9 cellular contexts compared by ENCODE assay signal in genomic region chr14:57533214-57533613, GRCh38. TPM values are rescaled to one million over a fixed set of nuclear protein-coding genes. Genes with fewer than 3 reads are reported as not detected.
DNase-seq lines count a peak whose midpoint lies in the region; ATAC-seq and TF ChIP-seq lines count a peak whose summit lies in the region.
"Had no signal": no experiment of that assay in that cellular context is flagged by ENCODE, and none has a peak within 500 bp of the region (broad histone marks: within the 10 kb centered on the region; RNA-seq: fewer than 3 reads in every experiment).

No MANE protein-coding gene starts in this region.

- no peaks in the 10 kb centered on the region for H3K36me3 Mint-ChIP-seq in activated naive CD4-positive, alpha-beta T cell treated with anti-CD3 and anti-CD28 coated beads for 36 hours (ENCODE audit: low read depth)
- H3K36me3 Mint-ChIP-seq in CD14-positive monocyte: no peaks in the 10 kb centered on the region

- no peak overlapping the region for H3K27ac ChIP-seq in ascending aorta
- H3K27ac ChIP-seq in uterus: no peak overlapping the region

- peaks cover 4% of the 10 kb centered on the region for H3K27me3 Mint-ChIP-seq in activated naive CD4-positive, alpha-beta T cell treated with anti-CD3 and anti-CD28 coated beads for 36 hours (ENCODE audit: low read depth)
- no peaks in the 10 kb centered on the region for H3K27me3 Mint-ChIP-seq in CD14-positive monocyte (ENCODE audit: low read depth in 3 of 3)

- peak; percentile 45 for DNase-seq in activated naive CD4-positive, alpha-beta T cell treated with anti-CD3 and anti-CD28 coated beads for 36 hours
- no peak for DNase-seq in activated naive CD4-positive, alpha-beta T cell (lab: John Stamatoyannopoulos, UW)
- DNase-seq in ascending aorta (ENCODE audit: low spot score in 2 of 2) (no peak), myocyte (ENCODE audit: low read depth) (peak; percentile 2), cortex of kidney (lab: John Stamatoyannopoulos, UW) (no peak), CD14-positive monocyte (ENCODE audit: low spot score) (no peak), uterus (no peak)

- H3K4me3 Mint-ChIP-seq in activated naive CD4-positive, alpha-beta T cell treated with anti-CD3 and anti-CD28 coated beads for 36 hours: no peak overlapping the region
- no peak overlapping the region for H3K4me3 Mint-ChIP-seq in CD14-positive monocyte
- H3K4me3 Mint-ChIP-seq: central memory CD8-positive, alpha-beta T cell had no signal

- CTCF ChIA-PET in activated naive CD4-positive, alpha-beta T cell treated with anti-CD3 and anti-CD28 coated beads for 36 hours (lab: Charles Lee): interaction anchor here (0.6 to 1.4 kb wide), 6 partner anchors 125 to 543 kb away, joined by 3 to 4 read pairs (median 3); no protein-coding TSS in a partner anchor

- H3K27ac Mint-ChIP-seq in activated naive CD4-positive, alpha-beta T cell treated with anti-CD3 and anti-CD28 coated beads for 36 hours: no peak overlapping the region
- no peak overlapping the region for H3K27ac Mint-ChIP-seq in CD14-positive monocyte

- no peaks in the 10 kb centered on the region for H3K4me1 ChIP-seq in ascending aorta
- H3K4me1 ChIP-seq in uterus: no peaks in the 10 kb centered on the region

- no peaks in the 10 kb centered on the region for H3K36me3 ChIP-seq in ascending aorta
- H3K36me3 ChIP-seq in uterus: no peaks in the 10 kb centered on the region

- H3K4me1 Mint-ChIP-seq in activated naive CD4-positive, alpha-beta T cell treated with anti-CD3 and anti-CD28 coated beads for 36 hours (ENCODE audit: low read depth): no peaks in the 10 kb centered on the region
- H3K4me1 Mint-ChIP-seq in CD14-positive monocyte: no peaks in the 10 kb centered on the region
- H3K4me1 Mint-ChIP-seq: central memory CD8-positive, alpha-beta T cell had no signal

- H3K4me3 ChIP-seq in ascending aorta (no peak overlapping the region), uterus (no peak overlapping the region)

- no peaks in the 10 kb centered on the region for H3K9me3 ChIP-seq in ascending aorta
- H3K9me3 ChIP-seq in uterus: no peaks in the 10 kb centered on the region

- TF ChIP-seq CTCF in ascending aorta (IDR thresholded peaks at IDR 0.05): peak; percentile 7 to 51 (median 20)
- no peak for TF ChIP-seq CTCF in CD14-positive monocyte (IDR thresholded peaks at IDR 0.05)
- no peak for TF ChIP-seq CTCF in uterus (IDR thresholded peaks at IDR 0.05)

- ATAC-seq in HG03432 (IDR thresholded peaks at IDR 0.05; ENCODE audit: unreplicated experiment): peak; percentile 64

- H3K27me3 ChIP-seq in ascending aorta: no peaks in the 10 kb centered on the region
- H3K27me3 ChIP-seq in uterus: no peaks in the 10 kb centered on the region

- TF ChIP-seq POLR2A in uterus (IDR thresholded peaks at IDR 0.05): no peak

- intact Hi-C loops in activated naive CD4-positive, alpha-beta T cell treated with anti-CD3 and anti-CD28 coated beads for 36 hours (cut with micrococcal nuclease): loop anchor here (1.0 to 10.0 kb wide), 3 partner anchors 338 to 632 kb away; no protein-coding TSS in a partner anchor
- intact Hi-C loops in ascending aorta (cut with DNase I) (loop anchor here (1.0 kb wide), 1 partner anchor 539 kb away; no protein-coding TSS in a partner anchor), CD14-positive monocyte (cut with micrococcal nuclease) (no loop called here), uterus (cut with DNase I; ENCODE audit: low total_unique reads) (no loop called here)

- H3K9me3 Mint-ChIP-seq in activated naive CD4-positive, alpha-beta T cell treated with anti-CD3 and anti-CD28 coated beads for 36 hours: no peaks in the 10 kb centered on the region
- H3K9me3 Mint-ChIP-seq in CD14-positive monocyte: peaks cover 0 to 14% (median 8%) of the 10 kb centered on the region in 7 donors
- H3K9me3 Mint-ChIP-seq: central memory CD8-positive, alpha-beta T cell had no signal

RNA-seq across cellular contexts. Expression of gene CCDC198, which starts 39.6 kb away (rescaled TPM):
- total RNA-seq in activated naive CD4-positive, alpha-beta T cell treated with anti-CD3 and anti-CD28 coated beads for 36 hours: not detected
- total RNA-seq in ascending aorta (not detected), myocyte (not detected in 2 replicates), uterus (1 to 10 TPM in 2 of 4 donors, under 1 TPM in 2; 0.26 to 2.8 (median 1.1) TPM)
- polyA plus RNA-seq in myocyte (2012): not detected
- polyA plus RNA-seq in CD14-positive monocyte: not detected

Comparison
In these comparisons a context has a peak if more than half of its experiments do, and no peak if none do; other contexts are left out.
1. DNase-seq: peak in activated naive CD4-positive, alpha-beta T cell treated with anti-CD3 and anti-CD28 coated beads for 36 hours (single experiment) and myocyte (single experiment); none in activated naive CD4-positive, alpha-beta T cell (0 of 4), ascending aorta (0 of 2), cortex of kidney (single experiment), CD14-positive monocyte (single experiment) and uterus (0 of 2).
2. CTCF ChIP-seq: peak in ascending aorta (3 of 3); none in CD14-positive monocyte (single experiment) and uterus (0 of 4).
3. intact Hi-C loops: an anchor here in activated naive CD4-positive, alpha-beta T cell treated with anti-CD3 and anti-CD28 coated beads for 36 hours (1.0 to 10.0 kb wide) and ascending aorta (1.0 kb wide); none called in CD14-positive monocyte and uterus.